ENCODE assay signal across 18 cellular contexts in genomic region chr5:18043344-18043743, GRCh38.
DNase-seq lines count a peak whose midpoint lies in the region; ATAC-seq lines count a peak whose summit lies in the region.
"Had no signal": no experiment of that assay in that cellular context is flagged by ENCODE, and none has a peak within 500 bp of the region (broad histone marks: within the 10 kb centered on the region; RNA-seq: fewer than 3 reads in every experiment).

No MANE protein-coding gene starts in this region.

- DNase-seq in H4 (ENCODE audit: low spot score) (peak; percentile 81), HT-29 (ENCODE audit: low spot score) (peak; percentile 34), SK-MEL-5 (ENCODE audit: low read depth, low spot score) (peak; percentile 38), iPS DF 4.7 (ENCODE audit: extremely low read depth, low spot score) (peak; percentile 3), dedifferentiated amniotic fluid mesenchymal stem cell (ENCODE audit: extremely low spot score) (no peak), NCI-H510A treated with DMSO at 0.1 percent for 48 hours (lab: John Stamatoyannopoulos, UW) (no peak)
- no peak for DNase-seq in stimulated activated naive CD8-positive, alpha-beta T cell treated with anti-CD3 and anti-CD28 coated beads, Interleukin-15, Interleukin-2, amounts not matched to agents 100 U/mL and 50 U/mL, for 24 hours
- DNase-seq: activated CD8-positive, alpha-beta T cell treated with anti-CD3 and anti-CD28 coated beads for 36 hours; activated effector memory CD4-positive, alpha-beta T cell treated with anti-CD3 and anti-CD28 coated beads, Interleukin-2, amount 50 U/mL, for 16 hours; CD4-positive, alpha-beta T cell; GM23248; head of caudate nucleus; left cardiac atrium; naive thymus-derived CD4-positive, alpha-beta T cell; NCI-H524; transverse colon had no signal

- ATAC-seq in stimulated activated naive CD8-positive, alpha-beta T cell treated with anti-CD3 and anti-CD28 coated beads, Interleukin-15, Interleukin-2, amounts not matched to agents 100 U/mL and 50 U/mL, for 24 hours, result no peak
- ATAC-seq: activated CD4-positive, CD25-positive, alpha-beta regulatory T cell treated with anti-CD3 and anti-CD28 coated beads, Interleukin-2, amount 50 U/mL, for 24 hours; activated CD8-positive, alpha-beta T cell treated with anti-CD3 and anti-CD28 coated beads for 36 hours; HepG2; left cardiac atrium; naive thymus-derived CD4-positive, alpha-beta T cell had no signal

- in situ Hi-C loops in SK-MEL-5 (cut with HindIII; ENCODE audit: low pct_unique_long_range_greater_than_20kb, low sequenced_read_pairs), result no loop called here

Comparison
In these comparisons a context has a peak if more than half of its experiments do, and no peak if none do; other contexts are left out.
1. DNase-seq: peak in H4 (single experiment), HT-29 (single experiment), SK-MEL-5 (single experiment) and iPS DF 4.7 (single experiment); none in dedifferentiated amniotic fluid mesenchymal stem cell (single experiment), NCI-H510A treated with DMSO at 0.1 percent for 48 hours (single experiment) and stimulated activated naive CD8-positive, alpha-beta T cell treated with anti-CD3 and anti-CD28 coated beads, Interleukin-15, Interleukin-2, amounts not matched to agents 100 U/mL and 50 U/mL, for 24 hours (single experiment).